Comparison of ENCODE assay signal across 8 cellular contexts in genomic region chr4:169619958-169620845, GRCh38. TPM values are rescaled to one million over a fixed set of nuclear protein-coding genes. Genes with fewer than 3 reads are reported as not detected.
A peak's percentile ranks its signal among the peaks of the same experiment; 100 is the strongest.
DNase-seq lines count a peak whose midpoint lies in the region; ATAC-seq and TF ChIP-seq lines count a peak whose summit lies in the region.

Gene CLCN3 (plus strand): TSS chr4:169620578. CDS start chr4:169635929, 15,351 bp downstream.

- intact Hi-C loops in left cardiac atrium (cut with DNase I) = loop anchor here (5.0 to 10.0 kb wide), 4 partner anchors 85 to 407 kb away; partner anchors contain the start of genes HPF1 (in 1 of the 2) and MFAP3L (in 1 of the 2)
- intact Hi-C loops in posterior vena cava (cut with DNase I) = loop anchor here in 1 of 2 donors (5.0 kb wide), 1 partner anchor 42 kb away; no protein-coding TSS in a partner anchor
- intact Hi-C loops in upper lobe of right lung (cut with DNase I) = no loop called here

- no peaks in the 10 kb centered on the region for H3K27me3 Mint-ChIP-seq in T-helper 17 cell

- peak; percentile 26 for TF ChIP-seq CTCF in upper lobe of right lung (IDR thresholded peaks at IDR 0.05)

- no peaks in the 10 kb centered on the region for H3K36me3 Mint-ChIP-seq in T-helper 17 cell (ENCODE audit: low read depth)

- peak; percentile 95 for ATAC-seq in HG02885 (IDR thresholded peaks at IDR 0.05; ENCODE audit: poor library complexity, unreplicated experiment)
- ATAC-seq in T-helper 17 cell = peak; percentile 75
- peak; percentile 99 to 100 for ATAC-seq in left cardiac atrium
- peak; percentile 99 for ATAC-seq in upper lobe of right lung

- peaks cover 18% of the 10 kb centered on the region for H3K4me1 ChIP-seq in upper lobe of right lung

- H3K4me3 ChIP-seq in upper lobe of right lung = peak within 1 kb of the TSS; percentile 81

- peak; percentile 78 for DNase-seq in NCI-H1694 treated with DMSO at 0.1 percent for 48 hours (lab: John Stamatoyannopoulos, UW)
- peak; percentile 71 to 73 (median 73) for DNase-seq in T-helper 17 cell
- DNase-seq in amygdala (lab: John Stamatoyannopoulos, UW) = peak; percentile 66 to 99 (median 95)
- DNase-seq in left cardiac atrium = peak; percentile 99
- DNase-seq in posterior vena cava (ENCODE audit: low spot score) = peak; percentile 99
- DNase-seq in upper lobe of right lung = peak; percentile 100

- peak within 1 kb of the TSS; percentile 95 for H3K4me3 Mint-ChIP-seq in T-helper 17 cell

- no peaks in the 10 kb centered on the region for H3K27me3 ChIP-seq in upper lobe of right lung

- H3K9me3 ChIP-seq in T-helper 17 cell (ENCODE audit: control insufficient read depth, low read length, poor library complexity, severe bottlenecking) (no peaks in the 10 kb centered on the region), upper lobe of right lung (no peaks in the 10 kb centered on the region)

- peaks cover 37% of the 10 kb centered on the region for H3K4me1 Mint-ChIP-seq in T-helper 17 cell

- TF ChIP-seq POLR2A in GM15510 (IDR thresholded peaks at IDR 0.05; ENCODE audit: borderline replicate concordance, extremely low read depth, insufficient read length) = peak; percentile 89

- no peaks in the 10 kb centered on the region for H3K36me3 ChIP-seq in upper lobe of right lung

- H3K27ac Mint-ChIP-seq in T-helper 17 cell = peak within 1 kb of the TSS; percentile 99

- peak within 1 kb of the TSS; percentile 93 for H3K27ac ChIP-seq in upper lobe of right lung

RNA-seq across cellular contexts. Expression of gene CLCN3, which starts in this region (rescaled TPM):
- total RNA-seq in T-helper 17 cell (10 to 100 TPM; 18.4 to 27.3 TPM), left cardiac atrium (10 to 100 TPM; 38.7 to 42.5 TPM), posterior vena cava (10 to 100 TPM; 17.0 to 23.3 TPM), upper lobe of right lung (39.2 TPM)

Comparison
In these comparisons a context has a peak if more than half of its experiments do, and no peak if none do; other contexts are left out.
1. Peak in every context shown above with its lines: DNase-seq, ATAC-seq, H3K4me3 ChIP-seq and H3K27ac ChIP-seq.